Comparison of ENCODE assay signal across 9 cellular contexts in the genomic region with DNA sequence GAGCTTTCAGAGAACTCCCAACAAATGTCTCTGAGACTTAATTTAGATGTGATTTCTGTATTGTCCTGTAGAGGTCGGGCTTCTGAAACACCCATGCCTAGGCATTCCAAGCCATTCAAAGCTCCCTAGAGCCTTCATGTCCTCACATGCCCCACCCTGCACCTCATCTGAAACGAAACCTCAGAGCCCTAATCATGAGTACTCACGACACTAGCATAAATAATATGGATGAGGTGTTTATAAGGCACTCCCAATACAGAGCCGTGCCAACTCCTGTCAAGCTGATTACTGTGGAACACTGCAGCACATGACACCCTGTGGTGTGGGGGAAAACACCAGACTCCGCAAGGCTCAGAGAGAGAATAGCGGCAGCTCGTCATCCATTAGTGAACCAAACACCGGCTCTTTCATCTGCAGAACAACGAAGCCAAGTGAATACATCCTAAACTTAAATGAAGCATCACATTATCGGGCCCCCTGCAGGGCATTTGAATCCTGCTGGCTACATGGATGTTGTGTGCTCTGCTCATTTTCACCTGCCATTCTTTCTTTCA.
DNase-seq lines count a peak whose midpoint lies in the region; ATAC-seq, FAIRE-seq and TF ChIP-seq lines count a peak whose summit lies in the region.
"Had no signal": no experiment of that assay in that cellular context is flagged by ENCODE, and none has a peak within 500 bp of the region (broad histone marks: within the 10 kb centered on the region; RNA-seq: fewer than 3 reads in every experiment).

No MANE protein-coding gene starts in this region.

- no peak overlapping the region for H2BK20ac ChIP-seq in H1 (ENCODE audit: low read length)

- H4K20me1 ChIP-seq in OCI-LY1 (ENCODE audit: insufficient read depth, low read length), result no peaks in the 10 kb centered on the region
- H4K20me1 ChIP-seq in H1 (replicated peaks in 1 of 2; ENCODE audit: control insufficient read depth in 1 of 2, insufficient read depth in 2 of 2, low read length in 2 of 2), result no peaks in the 10 kb centered on the region

- H2BK5ac ChIP-seq in H1 (ENCODE audit: low read depth, low read length) (no peak overlapping the region), mesendoderm (ENCODE audit: low read length) (no peak overlapping the region)

- no peaks in the 10 kb centered on the region for H3K4me1 ChIP-seq in OCI-LY1 (ENCODE audit: insufficient read depth, low read length, severe bottlenecking)
- peaks cover 0 to 4% (median 2%) of the 10 kb centered on the region in 4 experiments; a peak in 3 of 7 replicates for H3K4me1 ChIP-seq in H1 (replicated peaks in 1 of 4; ENCODE audit: control insufficient read depth in 3 of 4, insufficient read depth in 4 of 4, low read length in 3 of 4)
- H3K4me1 ChIP-seq in mesendoderm (ENCODE audit: control insufficient read depth, low read depth, low read length), result no peaks in the 10 kb centered on the region

- H3K4me3 ChIP-seq in OCI-LY1 (ENCODE audit: low read depth, low read length, poor library complexity, severe bottlenecking) (no peak overlapping the region), H1 (ENCODE audit: extremely low read depth in 1 of 4, insufficient read depth in 2 of 4, low read depth in 3 of 4, low read length in 4 of 4) (no peak overlapping the region), mesendoderm (ENCODE audit: low read length) (no peak overlapping the region)

- TF ChIP-seq EP300 in H1 (IDR thresholded peaks at IDR 0.05; ENCODE audit: borderline replicate concordance in 1 of 2, low read depth in 2 of 2, low read length in 2 of 2), result no peak

- H2AFZ ChIP-seq in OCI-LY1 (ENCODE audit: low read length) (no peak overlapping the region), H1 (ENCODE audit: low read length) (peak overlapping the region; percentile 89)

- H4K5ac ChIP-seq in H1 (ENCODE audit: insufficient read length, low read depth, low read length), result peak overlapping the region; percentile 44
- no peak overlapping the region for H4K5ac ChIP-seq in mesendoderm (ENCODE audit: low read length)

- WGBS in H1 (ENCODE audit: extremely low coverage in 1 of 2, insufficient coverage in 1 of 2, insufficient read length in 1 of 2, insufficient replicate concordance in 2 of 2, low coverage in 1 of 2, low lambda C conversion rate in 2 of 2, missing lambda C conversion rate in 1 of 2), 2 experiments, result 70% methylated on average over 10 of the region's 10 CpGs; no CpG with 5 or more reads in 1 of the 2 experiments
- no CpG with 5 or more reads among the region's 10 CpGs for WGBS in mesendoderm (ENCODE audit: extremely low coverage, insufficient coverage, low lambda C conversion rate)

- H3K27ac ChIP-seq in OCI-LY1 (ENCODE audit: low read depth, low read length, poor library complexity, severe bottlenecking) (no peak overlapping the region), H1 (ENCODE audit: low read depth, low read length) (no peak overlapping the region), mesendoderm (ENCODE audit: low read depth, low read length) (no peak overlapping the region)

- H2BK12ac ChIP-seq in H1 (ENCODE audit: low read depth, low read length), result no peak overlapping the region

- no peaks in the 10 kb centered on the region for H3K23me2 ChIP-seq in H1 (ENCODE audit: low read depth, low read length)

- H3F3A ChIP-seq in OCI-LY1 (ENCODE audit: insufficient read depth, low read length), result no peaks in the 10 kb centered on the region

- no peak overlapping the region for H3K4ac ChIP-seq in H1 (replicated peaks; ENCODE audit: insufficient read length, low read depth, low read length)
- H3K4ac ChIP-seq in mesendoderm (ENCODE audit: low read depth, low read length), result no peak overlapping the region

- H3K14ac ChIP-seq in H1 (ENCODE audit: insufficient read length), result no peak overlapping the region

- no peak overlapping the region for H4K91ac ChIP-seq in H1 (replicated peaks; ENCODE audit: insufficient read length, low read length)

- TF ChIP-seq RAD21 in H1 (IDR thresholded peaks at IDR 0.05 in 1 of 2, conservative IDR thresholded peaks at IDR 0.05 in 1 of 2; ENCODE audit: low read depth in 2 of 2, low read length in 2 of 2), result peak; percentile 36 to 39; a peak in 3 of 4 replicates

- H2BK15ac ChIP-seq in H1 (ENCODE audit: low read length), result no peak overlapping the region
- H2BK15ac ChIP-seq in mesendoderm (replicated peaks; ENCODE audit: low read depth), result no peak overlapping the region

- H3K56ac ChIP-seq in H1 (replicated peaks; ENCODE audit: insufficient read length, low read depth, low read length) (no peak overlapping the region), mesendoderm (ENCODE audit: low read length) (no peak overlapping the region)

- H3K18ac ChIP-seq in H1 (ENCODE audit: extremely low read depth, low read length) (no peak overlapping the region), mesendoderm (ENCODE audit: low read length) (no peak overlapping the region)

- no peaks in the 10 kb centered on the region for H3K27me3 ChIP-seq in OCI-LY1 (ENCODE audit: insufficient read depth, low read length)
- H3K27me3 ChIP-seq in H1 (replicated peaks in 1 of 4; ENCODE audit: control insufficient read depth in 3 of 4, extremely low read depth in 1 of 4, insufficient read depth in 3 of 4, low read length in 3 of 4), result no peaks in the 10 kb centered on the region
- no peaks in the 10 kb centered on the region for H3K27me3 ChIP-seq in mesendoderm (ENCODE audit: insufficient read depth, low read length, poor library complexity)

- FAIRE-seq in H1 (lab: Jason Lieb, UNC), result no peak

- CTCF ChIA-PET in H1 (lab: Charles Lee; ENCODE audit: partially characterized antibody), result interaction anchor here (0.6 to 1.7 kb wide), 26 partner anchors 9 to 1826 kb away, joined by 3 to 19 read pairs (median 3); no protein-coding TSS in a partner anchor

- no peak overlapping the region for H3K23ac ChIP-seq in H1 (ENCODE audit: insufficient read length)
- H3K23ac ChIP-seq in mesendoderm (ENCODE audit: low read length), result no peak overlapping the region

- H2BK120ac ChIP-seq in H1 (replicated peaks; ENCODE audit: low read depth, low read length) (no peak overlapping the region), mesendoderm (ENCODE audit: low read depth, low read length) (no peak overlapping the region)

- peak; percentile 41 for DNase-seq in DMS 273 treated with DMSO at 0.1 percent for 48 hours (lab: John Stamatoyannopoulos, UW)
- DNase-seq in HuH-7 (ENCODE audit: low spot score), result peak; percentile 73
- peak; percentile 21 to 54 for DNase-seq in H1 (ENCODE audit: low read depth in 1 of 2, low spot score in 2 of 2)
- DNase-seq in mesendoderm, result peak; percentile 78
- no peak for DNase-seq in activated CD8-positive, alpha-beta memory T cell treated with anti-CD3 and anti-CD28 coated beads, Interleukin-2, amount 50 U/mL, for 48 hours
- DNase-seq: right cardiac atrium had no signal

- H2AK5ac ChIP-seq in H1 (ENCODE audit: low read depth, low read length), result no peak overlapping the region
- H2AK5ac ChIP-seq in mesendoderm (ENCODE audit: low read length), result no peak overlapping the region

- POLR2A ChIA-PET in H1 (lab: Charles Lee; ENCODE audit: partially characterized antibody), result no interaction called here

- H3K9ac ChIP-seq in OCI-LY1 (ENCODE audit: low read length) (no peak overlapping the region), H1 (replicated peaks in 1 of 4; ENCODE audit: extremely low read depth in 1 of 4, low read depth in 3 of 4, low read length in 3 of 4) (no peak overlapping the region), mesendoderm (ENCODE audit: low read length) (no peak overlapping the region)

- ATAC-seq in GM19455 (IDR thresholded peaks at IDR 0.05; ENCODE audit: unreplicated experiment) (peak; percentile 73), GM18505 (IDR thresholded peaks at IDR 0.05; ENCODE audit: unreplicated experiment) (no peak)

- H4K8ac ChIP-seq in H1 (ENCODE audit: extremely low read depth, insufficient read depth, low read length), result no peak overlapping the region
- no peak overlapping the region for H4K8ac ChIP-seq in mesendoderm (ENCODE audit: low read depth, low read length)

- no peaks in the 10 kb centered on the region for H3K9me3 ChIP-seq in OCI-LY1 (ENCODE audit: low read length)
- peaks cover 51 to 60% of the 10 kb centered on the region in 2 experiments for H3K9me3 ChIP-seq in H1 (ENCODE audit: insufficient read depth in 2 of 2, low read depth in 1 of 2, low read length in 1 of 2)

- H3K9me2 ChIP-seq in OCI-LY1 (ENCODE audit: low read depth, low read length), result no peaks in the 10 kb centered on the region

- H3K79me2 ChIP-seq in OCI-LY1 (ENCODE audit: insufficient read depth, low read length), result no peaks in the 10 kb centered on the region
- H3K79me2 ChIP-seq in H1 (ENCODE audit: control insufficient read depth in 1 of 2, insufficient read depth in 2 of 2, low read length in 2 of 2), result no peaks in the 10 kb centered on the region
- H3K79me2 ChIP-seq in mesendoderm (ENCODE audit: control insufficient read depth, insufficient read depth, low read length), result no peaks in the 10 kb centered on the region

- H3K4me2 ChIP-seq in OCI-LY1 (ENCODE audit: low read length) (no peak overlapping the region), H1 (ENCODE audit: insufficient read depth in 1 of 2, low read depth in 2 of 2, low read length in 2 of 2) (no peak overlapping the region), mesendoderm (ENCODE audit: low read length) (no peak overlapping the region)

- TF ChIP-seq POLR2A in H1 (IDR thresholded peaks at IDR 0.05; ENCODE audit: control extremely low read depth in 1 of 2, low read depth in 2 of 2, low read length in 2 of 2) (no peak), GM18505 (IDR thresholded peaks at IDR 0.05; ENCODE audit: borderline replicate concordance, extremely low read depth, insufficient read depth, insufficient read length) (no peak)

- H3K36me3 ChIP-seq in OCI-LY1 (ENCODE audit: insufficient read depth, low read length), result no peaks in the 10 kb centered on the region
- no peaks in the 10 kb centered on the region for H3K36me3 ChIP-seq in H1 (ENCODE audit: control insufficient read depth in 2 of 4, insufficient read depth in 4 of 4, low read length in 3 of 4)
- H3K36me3 ChIP-seq in mesendoderm (ENCODE audit: control insufficient read depth, insufficient read depth, low read length), result no peaks in the 10 kb centered on the region

- peak; percentile 67 for TF ChIP-seq CTCF in OCI-LY1 (IDR thresholded peaks at IDR 0.05; ENCODE audit: low read length)
- peak; percentile 8 to 68 (median 46) for TF ChIP-seq CTCF in H1 (IDR thresholded peaks at IDR 0.05; ENCODE audit: control extremely low read depth in 1 of 3, insufficient read depth in 1 of 3, low read depth in 1 of 3, low read length in 3 of 3)

- no peaks in the 10 kb centered on the region for H3K79me1 ChIP-seq in H1 (ENCODE audit: low read depth, low read length)
- no peaks in the 10 kb centered on the region for H3K79me1 ChIP-seq in mesendoderm (ENCODE audit: low read length)

TF ChIP-seq in H1, 55 proteins besides CTCF, POLR2A, EP300 and RAD21 (continues in another document):
- TF ChIP-seq KDM4A (IDR thresholded peaks at IDR 0.05; ENCODE audit: low read depth, low read length, severe bottlenecking) (no peak), SIN3A (conservative IDR thresholded peaks at IDR 0.05 in 1 of 2, IDR thresholded peaks at IDR 0.05 in 1 of 2; ENCODE audit: low read depth in 1 of 2, low read length in 2 of 2) (no peak)
- TF ChIP-seq, protein P1, sequence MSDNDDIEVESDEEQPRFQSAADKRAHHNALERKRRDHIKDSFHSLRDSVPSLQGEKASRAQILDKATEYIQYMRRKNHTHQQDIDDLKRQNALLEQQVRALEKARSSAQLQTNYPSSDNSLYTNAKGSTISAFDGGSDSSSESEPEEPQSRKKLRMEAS (IDR thresholded peaks at IDR 0.05), result no peak
